1 cellular context compared by ENCODE assay signal in the genomic region with DNA sequence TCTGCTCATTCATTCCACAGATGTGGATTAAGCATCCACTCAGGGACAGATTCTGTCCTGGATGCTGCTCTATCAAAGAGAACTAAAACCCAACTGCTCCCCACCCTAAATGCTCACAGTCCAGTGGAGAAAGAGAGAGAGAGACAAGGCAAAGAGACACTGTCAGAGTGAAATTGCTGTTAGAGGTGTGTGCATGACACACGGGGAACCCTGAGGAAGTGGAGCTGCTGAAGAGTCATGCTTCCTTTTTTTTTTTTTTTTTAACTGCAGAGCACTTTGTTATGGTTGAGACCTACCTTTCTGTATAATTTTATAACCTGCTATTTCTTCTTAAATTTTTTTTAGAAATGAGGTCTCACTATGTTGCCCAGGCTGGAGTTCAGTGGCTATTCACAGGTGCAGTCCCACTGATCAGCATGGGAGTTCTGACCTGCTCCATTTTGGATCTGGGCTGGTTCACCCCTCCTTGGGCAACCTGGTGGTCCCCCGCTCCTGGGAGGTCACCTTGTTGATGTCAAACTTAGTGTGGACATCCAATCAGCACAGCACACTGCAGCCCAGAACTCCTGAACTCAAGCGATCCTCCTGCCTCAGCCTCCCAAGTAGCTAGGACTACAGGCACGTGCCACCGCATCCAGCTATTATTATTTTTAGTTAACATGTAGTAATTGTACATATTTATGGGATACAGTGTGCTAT.
TF ChIP-seq lines count a peak whose summit lies in the region.

No MANE protein-coding gene starts in this region.

TF ChIP-seq in SK-N-SH, 30 proteins besides CTCF, POLR2A, EP300 and RAD21:
- TF ChIP-seq RFX5 (IDR thresholded peaks at IDR 0.05; ENCODE audit: low read length) (no peak), RXRA (IDR thresholded peaks at IDR 0.05; ENCODE audit: borderline replicate concordance, low read depth) (no peak), GABPA (IDR thresholded peaks at IDR 0.05; ENCODE audit: low read depth) (no peak), FOXM1 (IDR thresholded peaks at IDR 0.05; ENCODE audit: low read depth) (no peak), TAF1 (IDR thresholded peaks at IDR 0.05; ENCODE audit: borderline replicate concordance, low read depth, low read length) (no peak), JUND (IDR thresholded peaks at IDR 0.05) (no peak)
- TF ChIP-seq, protein P1, sequence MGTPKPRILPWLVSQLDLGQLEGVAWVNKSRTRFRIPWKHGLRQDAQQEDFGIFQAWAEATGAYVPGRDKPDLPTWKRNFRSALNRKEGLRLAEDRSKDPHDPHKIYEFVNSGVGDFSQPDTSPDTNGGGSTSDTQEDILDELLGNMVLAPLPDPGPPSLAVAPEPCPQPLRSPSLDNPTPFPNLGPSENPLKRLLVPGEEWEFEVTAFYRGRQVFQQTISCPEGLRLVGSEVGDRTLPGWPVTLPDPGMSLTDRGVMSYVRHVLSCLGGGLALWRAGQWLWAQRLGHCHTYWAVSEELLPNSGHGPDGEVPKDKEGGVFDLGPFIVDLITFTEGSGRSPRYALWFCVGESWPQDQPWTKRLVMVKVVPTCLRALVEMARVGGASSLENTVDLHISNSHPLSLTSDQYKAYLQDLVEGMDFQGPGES (IDR thresholded peaks at IDR 0.05; ENCODE audit: low read depth, low read length): no peak
